In the genomic region with DNA sequence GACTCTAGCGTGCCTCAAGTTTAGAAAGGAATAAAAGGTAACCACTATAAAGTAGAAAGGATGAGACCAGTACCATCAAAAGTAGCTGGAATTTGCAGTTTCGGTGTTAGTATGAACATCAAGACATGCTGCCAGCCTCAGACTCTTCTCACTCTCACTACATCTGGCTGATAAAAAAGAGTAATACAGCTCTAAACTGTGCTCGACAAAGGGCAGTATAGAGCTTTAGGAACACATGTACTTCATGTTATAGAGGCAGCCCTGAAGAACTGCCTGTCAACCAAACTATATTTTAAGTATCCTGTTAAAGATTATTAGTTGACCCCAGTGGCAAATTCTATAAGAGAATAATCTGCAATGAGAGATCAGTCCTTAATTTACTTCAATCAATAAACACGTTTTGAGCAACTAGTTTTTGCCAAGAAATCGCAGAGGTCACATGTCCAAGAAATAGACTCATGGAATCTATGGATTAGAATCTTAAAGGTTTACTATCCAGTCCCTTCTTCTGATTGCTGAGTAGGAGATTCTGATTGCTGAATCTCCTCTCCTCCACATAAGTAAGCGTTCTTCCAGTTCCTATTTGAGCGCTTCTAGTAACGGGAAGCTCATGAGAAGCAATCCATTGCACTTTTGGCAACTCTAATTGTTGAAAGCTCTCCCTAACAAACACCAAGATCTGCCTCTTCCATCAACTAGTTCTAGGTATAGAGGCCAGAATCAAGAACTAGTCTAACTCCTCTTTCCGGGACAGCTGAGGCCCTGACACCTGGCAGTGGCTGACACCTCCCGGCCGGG, we compare ENCODE assay signal across 9 cellular contexts. TPM values are rescaled to one million over a fixed set of nuclear protein-coding genes. Genes with fewer than 3 reads are reported as not detected.
DNase-seq lines count a peak whose midpoint lies in the region; ATAC-seq, FAIRE-seq and TF ChIP-seq lines count a peak whose summit lies in the region.
"Had no signal": no experiment of that assay in that cellular context is flagged by ENCODE, and none has a peak within 500 bp of the region (broad histone marks: within the 10 kb centered on the region; RNA-seq: fewer than 3 reads in every experiment).

No MANE protein-coding gene starts in this region.

- ATAC-seq in left lung (no peak), HG03439 (IDR thresholded peaks at IDR 0.05; ENCODE audit: unreplicated experiment) (no peak)

- peaks cover under 1% of the 10 kb centered on the region for H3K36me3 ChIP-seq in astrocyte (ENCODE audit: insufficient read depth, low read length)
- peaks cover 0 to 13% of the 10 kb centered on the region in 2 donors for H3K36me3 ChIP-seq in left lung

- intact Hi-C loops in left lung (cut with DNase I), result no loop called here

- no peaks in the 10 kb centered on the region for H3K27me3 Mint-ChIP-seq in astrocyte (ENCODE audit: low read depth, unreplicated experiment)

- H3K9me3 ChIP-seq in astrocyte (ENCODE audit: insufficient read depth, low read depth, low read length) (no peaks in the 10 kb centered on the region), left lung (no peaks in the 10 kb centered on the region)

- H3K4me1 Mint-ChIP-seq in astrocyte (ENCODE audit: low read depth, unreplicated experiment), result peaks cover 27% of the 10 kb centered on the region

- TF ChIP-seq RAD21 in Ishikawa (IDR thresholded peaks at IDR 0.05; ENCODE audit: low read depth), result no peak

- TF ChIP-seq CTCF in astrocyte (IDR thresholded peaks at IDR 0.05; ENCODE audit: insufficient read depth, low read depth, low read length) (no peak), left lung (IDR thresholded peaks at IDR 0.05) (no peak)

- TF ChIP-seq EP300 in Ishikawa (IDR thresholded peaks at IDR 0.05; ENCODE audit: borderline replicate concordance), result no peak

- peaks cover 31% of the 10 kb centered on the region for H4K20me1 ChIP-seq in astrocyte (ENCODE audit: insufficient read depth, low read length)

- H3K4me3 Mint-ChIP-seq in astrocyte (ENCODE audit: unreplicated experiment), result peak overlapping the region; percentile 95

- H3K27ac ChIP-seq in astrocyte (ENCODE audit: low read depth, low read length) (peak overlapping the region; percentile 86), left lung (peak overlapping the region; percentile 88 to 91), temporal lobe (ENCODE audit: low read depth, low read length) (peak overlapping the region; percentile 93)

- H3K4me1 ChIP-seq in astrocyte (ENCODE audit: insufficient read depth, low read length), result peaks cover 18% of the 10 kb centered on the region
- H3K4me1 ChIP-seq in left lung, result peaks cover 13 to 34% of the 10 kb centered on the region in 2 donors

- H3K9ac ChIP-seq in astrocyte (ENCODE audit: low read length), result peak overlapping the region; percentile 90

- peak overlapping the region; percentile 81 for H3K27ac Mint-ChIP-seq in astrocyte (ENCODE audit: unreplicated experiment)

- H3K9me3 Mint-ChIP-seq in astrocyte (ENCODE audit: unreplicated experiment), result no peaks in the 10 kb centered on the region

- peak overlapping the region; percentile 94 for H3K4me2 ChIP-seq in astrocyte (ENCODE audit: low read length)

- H3K4me3 ChIP-seq in astrocyte (ENCODE audit: insufficient read depth, low read depth, low read length), result peak overlapping the region; percentile 80
- peak overlapping the region; percentile 72 to 87 for H3K4me3 ChIP-seq in left lung

- FAIRE-seq in astrocyte (lab: Jason Lieb, UNC), result no peak
- FAIRE-seq: endometrium had no signal

- peaks cover 4% of the 10 kb centered on the region for H3K36me3 Mint-ChIP-seq in astrocyte (ENCODE audit: low read depth, unreplicated experiment)

- H3K27me3 ChIP-seq in astrocyte (ENCODE audit: insufficient read depth, low read length) (no peaks in the 10 kb centered on the region), left lung (peaks cover 0 to 5% of the 10 kb centered on the region in 2 donors)

- H2AFZ ChIP-seq in astrocyte (ENCODE audit: low read depth, low read length), result peak overlapping the region; percentile 97

- peaks cover 38% of the 10 kb centered on the region for H3K79me2 ChIP-seq in astrocyte (ENCODE audit: insufficient read depth, low read length)

- DNase-seq in NCI-H1092 treated with DMSO at 0.1 percent for 48 hours (lab: John Stamatoyannopoulos, UW), result peak; percentile 52
- DNase-seq in NCI-H1092 (lab: John Stamatoyannopoulos, UW), result no peak
- peak; percentile 15 for DNase-seq in astrocyte (ENCODE audit: low read depth)
- no peak for DNase-seq in left lung
- no peak for DNase-seq in central memory CD4-positive, alpha-beta T cell

TF ChIP-seq in Ishikawa, 13 proteins besides CTCF, POLR2A, EP300 and RAD21:
- TF ChIP-seq NFIC (IDR thresholded peaks at IDR 0.05) (no peak), FOXM1 (IDR thresholded peaks at IDR 0.05; ENCODE audit: borderline replicate concordance, low read depth) (no peak), CREB1 (IDR thresholded peaks at IDR 0.05; ENCODE audit: low read depth) (no peak)
- TF ChIP-seq, protein P1, sequence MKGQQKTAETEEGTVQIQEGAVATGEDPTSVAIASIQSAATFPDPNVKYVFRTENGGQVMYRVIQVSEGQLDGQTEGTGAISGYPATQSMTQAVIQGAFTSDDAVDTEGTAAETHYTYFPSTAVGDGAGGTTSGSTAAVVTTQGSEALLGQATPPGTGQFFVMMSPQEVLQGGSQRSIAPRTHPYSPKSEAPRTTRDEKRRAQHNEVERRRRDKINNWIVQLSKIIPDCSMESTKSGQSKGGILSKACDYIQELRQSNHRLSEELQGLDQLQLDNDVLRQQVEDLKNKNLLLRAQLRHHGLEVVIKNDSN (IDR thresholded peaks at IDR 0.05), result peak; percentile 30; the same call in 1 of the 2 replicates
- TF ChIP-seq, protein P2, sequence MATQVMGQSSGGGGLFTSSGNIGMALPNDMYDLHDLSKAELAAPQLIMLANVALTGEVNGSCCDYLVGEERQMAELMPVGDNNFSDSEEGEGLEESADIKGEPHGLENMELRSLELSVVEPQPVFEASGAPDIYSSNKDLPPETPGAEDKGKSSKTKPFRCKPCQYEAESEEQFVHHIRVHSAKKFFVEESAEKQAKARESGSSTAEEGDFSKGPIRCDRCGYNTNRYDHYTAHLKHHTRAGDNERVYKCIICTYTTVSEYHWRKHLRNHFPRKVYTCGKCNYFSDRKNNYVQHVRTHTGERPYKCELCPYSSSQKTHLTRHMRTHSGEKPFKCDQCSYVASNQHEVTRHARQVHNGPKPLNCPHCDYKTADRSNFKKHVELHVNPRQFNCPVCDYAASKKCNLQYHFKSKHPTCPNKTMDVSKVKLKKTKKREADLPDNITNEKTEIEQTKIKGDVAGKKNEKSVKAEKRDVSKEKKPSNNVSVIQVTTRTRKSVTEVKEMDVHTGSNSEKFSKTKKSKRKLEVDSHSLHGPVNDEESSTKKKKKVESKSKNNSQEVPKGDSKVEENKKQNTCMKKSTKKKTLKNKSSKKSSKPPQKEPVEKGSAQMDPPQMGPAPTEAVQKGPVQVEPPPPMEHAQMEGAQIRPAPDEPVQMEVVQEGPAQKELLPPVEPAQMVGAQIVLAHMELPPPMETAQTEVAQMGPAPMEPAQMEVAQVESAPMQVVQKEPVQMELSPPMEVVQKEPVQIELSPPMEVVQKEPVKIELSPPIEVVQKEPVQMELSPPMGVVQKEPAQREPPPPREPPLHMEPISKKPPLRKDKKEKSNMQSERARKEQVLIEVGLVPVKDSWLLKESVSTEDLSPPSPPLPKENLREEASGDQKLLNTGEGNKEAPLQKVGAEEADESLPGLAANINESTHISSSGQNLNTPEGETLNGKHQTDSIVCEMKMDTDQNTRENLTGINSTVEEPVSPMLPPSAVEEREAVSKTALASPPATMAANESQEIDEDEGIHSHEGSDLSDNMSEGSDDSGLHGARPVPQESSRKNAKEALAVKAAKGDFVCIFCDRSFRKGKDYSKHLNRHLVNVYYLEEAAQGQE (IDR thresholded peaks at IDR 0.05; ENCODE audit: low read depth), result no peak

RNA-seq across cellular contexts. Expression of gene XPA, which starts 0.9 kb away (rescaled TPM):
- total RNA-seq in astrocyte (7.7 and 9.8 TPM in 2 replicates), left lung (10 to 100 TPM in 1 of 2 donors, 1 to 10 TPM in 1; 9.2 to 10.3 TPM), temporal lobe (20.9 TPM)

Comparison
In these comparisons a context has a peak if more than half of its experiments do, and no peak if none do; other contexts are left out.
1. DNase-seq: peak in NCI-H1092 treated with DMSO at 0.1 percent for 48 hours (single experiment) and astrocyte (single experiment); none in NCI-H1092 (single experiment), left lung (0 of 2) and central memory CD4-positive, alpha-beta T cell (single experiment).
2. Peak in every context shown above with its lines, with median percentiles within 50 percentile points of each other: H3K27ac ChIP-seq.